Comparison of ENCODE assay signal across 1 cellular context in genomic region chr20:7959484-7959883, GRCh38.
TF ChIP-seq lines count a peak whose summit lies in the region.

No MANE protein-coding gene starts in this region.

TF ChIP-seq in HepG2, 621 proteins besides CTCF, POLR2A, EP300 and RAD21 (continued from another document):
- no peak for TF ChIP-seq ZUFSP (CRISPR knock-in tag; IDR thresholded peaks at IDR 0.05; ENCODE audit: borderline replicate concordance)
- TF ChIP-seq REL (CRISPR knock-in tag; conservative IDR thresholded peaks at IDR 0.05) = no peak
- TF ChIP-seq ZNF790 (CRISPR knock-in tag; IDR thresholded peaks at IDR 0.05; ENCODE audit: borderline replicate concordance) = no peak
- TF ChIP-seq GZF1 (CRISPR knock-in tag; IDR thresholded peaks at IDR 0.05) = no peak
